Comparison of ENCODE assay signal across 8 cellular contexts in genomic region chr20:21615617-21616080, GRCh38.
A peak's percentile ranks its signal among the peaks of the same experiment; 100 is the strongest.
DNase-seq lines count a peak whose midpoint lies in the region; ATAC-seq, FAIRE-seq and TF ChIP-seq lines count a peak whose summit lies in the region.

No MANE protein-coding gene starts in this region.

- H3K27me3 ChIP-seq in GM12878 (replicated peaks in 1 of 2; ENCODE audit: control insufficient read depth in 2 of 2, insufficient read depth in 2 of 2, low read length in 1 of 2): no peaks in the 10 kb centered on the region

- CTCF ChIA-PET in GM12878 (lab: Yijun Ruan, JAX): interaction anchor here (0.7 to 3.5 kb wide), 36 partner anchors 11 to 779 kb away, joined by 3 to 48 read pairs (median 5); no protein-coding TSS in a partner anchor

- no peak overlapping the region for H3K27ac ChIP-seq in GM12878 (ENCODE audit: control insufficient read depth, insufficient read depth)

- H3K4me3 ChIP-seq in GM12878: no peak overlapping the region

- no TSS peak for BruUV-seq in GM12878 (replicated peaks; lab: Mats Ljungman, UMichigan)

- WGBS in GM12878 (ENCODE audit: insufficient coverage, insufficient replicate concordance, low lambda C conversion rate, missing lambda C conversion rate): 21% methylated on average over 10 of the region's 10 CpGs

- H4K20me1 ChIP-seq in GM12878 (ENCODE audit: control insufficient read depth, insufficient read depth): no peaks in the 10 kb centered on the region

- H3K9me3 ChIP-seq in GM12878 (replicated peaks; ENCODE audit: control insufficient read depth, insufficient read depth, low read length): no peaks in the 10 kb centered on the region

- peak; percentile 83 for ATAC-seq in GM19351 (IDR thresholded peaks at IDR 0.05; ENCODE audit: unreplicated experiment)
- peak; percentile 94 for ATAC-seq in GM12878
- ATAC-seq in GM19023 (IDR thresholded peaks at IDR 0.05; ENCODE audit: unreplicated experiment): no peak

- H3K79me2 ChIP-seq in GM12878 (ENCODE audit: control insufficient read depth, insufficient read depth, low read length): no peaks in the 10 kb centered on the region

- H2AFZ ChIP-seq in GM12878 (ENCODE audit: control insufficient read depth, low read depth, low read length): no peak overlapping the region

- RAD21 ChIA-PET in GM12878 (lab: Charles Lee; ENCODE audit: unreplicated experiment): interaction anchor here (0.9 to 2.8 kb wide), 9 partner anchors 15 to 567 kb away, joined by 3 to 24 read pairs (median 4); no protein-coding TSS in a partner anchor

- H3K9ac ChIP-seq in GM12878 (ENCODE audit: control insufficient read depth, insufficient read depth, low read length): no peak overlapping the region

- intact Hi-C loops in GM12878 (cut with micrococcal nuclease; ENCODE audit: unreplicated experiment): loop anchor here (1.0 to 5.0 kb wide), 3 partner anchors 87 to 753 kb away; no protein-coding TSS in a partner anchor

- H3K36me3 ChIP-seq in GM12878 (ENCODE audit: control insufficient read depth in 2 of 2, insufficient read depth in 2 of 2, low read length in 1 of 2): no peaks in the 10 kb centered on the region

- SMC1A ChIA-PET in GM12878 (lab: Charles Lee; ENCODE audit: uncharacterized antibody, unreplicated experiment): interaction anchor here (0.9 to 3.3 kb wide), 11 partner anchors 18 to 380 kb away, joined by 3 to 19 read pairs (median 4); no protein-coding TSS in a partner anchor

- in situ Hi-C loops in GM12878 (cut with MboI): no loop called here

- H3K4me2 ChIP-seq in GM12878 (ENCODE audit: control insufficient read depth, insufficient read depth): no peak overlapping the region

- FAIRE-seq in GM12878 (lab: Jason Lieb, UNC): peak; percentile 89

- DNase-seq in CMK (ENCODE audit: low read depth) (peak; percentile 22), LoVo (ENCODE audit: low spot score) (peak; percentile 54), SW480 (ENCODE audit: low spot score) (peak; percentile 77), GM12878 (ENCODE audit: low read depth, low spot score) (no peak), iris pigment epithelial cell (ENCODE audit: low read depth) (peak; percentile 40)
- DNase-seq in stimulated activated CD4-positive, alpha-beta T cell treated with anti-CD3 and anti-CD28 coated beads, Interleukin-2, amount 100 ng/mL, for 4 hours (ENCODE audit: low read depth): peak; percentile 20

- TF ChIP-seq CTCF in GM12878 (IDR thresholded peaks at IDR 0.05 in 2 of 3, conservative IDR thresholded peaks at IDR 0.05 in 1 of 3; ENCODE audit: control insufficient read depth in 2 of 3, extremely low read depth in 1 of 3, insufficient read depth in 1 of 3, low read depth in 3 of 3, low read length in 3 of 3): peak; percentile 78 to 87 (median 79)

- peak; percentile 73 for TF ChIP-seq RAD21 in GM12878 (IDR thresholded peaks at IDR 0.05; ENCODE audit: insufficient read depth, low read depth, low read length)

- POLR2A ChIA-PET in GM12878 (lab: Charles Lee): interaction anchor here (1.0 to 1.1 kb wide), 2 partner anchors 37 to 86 kb away, joined by 3 read pairs; no protein-coding TSS in a partner anchor

- no peak for TF ChIP-seq EP300 in GM12878 (IDR thresholded peaks at IDR 0.05; ENCODE audit: borderline replicate concordance in 1 of 2, control insufficient read depth in 1 of 2, low read depth in 2 of 2, low read length in 2 of 2)

- TF ChIP-seq POLR2A in GM12878 (IDR thresholded peaks at IDR 0.05; ENCODE audit: low read depth, low read length): no peak

- no peaks in the 10 kb centered on the region for H3K4me1 ChIP-seq in GM12878 (ENCODE audit: control insufficient read depth, insufficient read depth, low read length)

TF ChIP-seq in GM12878, 131 proteins besides CTCF, POLR2A, EP300 and RAD21:
- peak; percentile 52; the same call in 1 of the 2 replicates for TF ChIP-seq SMC3 (IDR thresholded peaks at IDR 0.05; ENCODE audit: borderline replicate concordance, low read length)
- no peak for TF ChIP-seq RB1 (IDR thresholded peaks at IDR 0.05; ENCODE audit: borderline replicate concordance)
- TF ChIP-seq TCF3 (IDR thresholded peaks at IDR 0.05; ENCODE audit: borderline replicate concordance, insufficient read depth, low read depth, low read length): no peak
TF ChIP-seq in GM12878: peak in this region for 1.
